In the genomic region with DNA sequence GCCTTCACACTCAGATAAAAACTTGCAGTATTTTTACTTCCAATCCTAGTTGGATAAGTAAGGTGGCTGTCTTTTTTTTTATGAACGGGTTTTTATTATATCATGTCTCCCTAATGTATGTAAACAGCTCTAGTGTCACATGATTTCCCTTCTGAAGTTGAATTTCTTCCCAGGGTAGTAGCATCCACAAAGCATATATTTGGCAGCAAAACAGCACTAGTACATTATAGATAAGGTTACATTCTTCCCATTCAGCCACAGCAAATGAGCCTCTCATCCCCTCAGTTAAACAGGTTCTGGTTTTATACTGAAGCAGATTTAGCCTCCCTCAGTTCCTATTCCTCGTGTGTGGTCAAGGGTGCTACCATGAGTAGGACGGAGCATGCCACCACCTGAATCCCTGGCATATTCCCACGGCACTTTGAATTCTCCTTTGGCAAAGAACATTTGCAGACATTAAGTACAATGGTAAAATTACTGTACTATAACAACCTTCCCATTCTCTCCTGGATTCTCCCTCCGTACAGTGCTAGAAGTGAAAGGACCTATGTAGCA, we compare ENCODE assay signal across 23 cellular contexts. TPM values are rescaled to one million over a fixed set of nuclear protein-coding genes. Genes with fewer than 3 reads are reported as not detected.
DNase-seq lines count a peak whose midpoint lies in the region; ATAC-seq, FAIRE-seq and TF ChIP-seq lines count a peak whose summit lies in the region.
"Had no signal": no experiment of that assay in that cellular context is flagged by ENCODE, and none has a peak within 500 bp of the region (broad histone marks: within the 10 kb centered on the region; RNA-seq: fewer than 3 reads in every experiment).

No MANE protein-coding gene starts in this region.

- CTCF ChIA-PET in IMR-90 (lab: Yijun Ruan, JAX): interaction anchor here (1.9 kb wide), 1 partner anchor 32 kb away, joined by 4 read pairs; no protein-coding TSS in a partner anchor

- no peak overlapping the region for H3K4me2 ChIP-seq in IMR-90 (ENCODE audit: low read depth, low read length)

- ATAC-seq in IMR-90 (ENCODE audit: low read depth) (no peak), GM18517 (IDR thresholded peaks at IDR 0.05; ENCODE audit: unreplicated experiment) (no peak), GM19023 (IDR thresholded peaks at IDR 0.05; ENCODE audit: unreplicated experiment) (no peak)
- ATAC-seq: left lung; stimulated activated naive CD8-positive, alpha-beta T cell treated with anti-CD3 and anti-CD28 coated beads, Interleukin-15, amount 100 ng/mL, for 72 hours had no signal

- no peak overlapping the region for H2BK120ac ChIP-seq in IMR-90 (ENCODE audit: low read depth, low read length)

- no peaks in the 10 kb centered on the region for H3K79me1 ChIP-seq in IMR-90 (ENCODE audit: low read depth in 1 of 2, low read length in 2 of 2)

- H3K23ac ChIP-seq in IMR-90 (ENCODE audit: low read depth, low read length): no peak overlapping the region

- H4K91ac ChIP-seq in IMR-90 (ENCODE audit: insufficient read depth, low read depth, low read length): no peak overlapping the region

- no peaks in the 10 kb centered on the region for H3K9me1 ChIP-seq in IMR-90 (ENCODE audit: insufficient read depth, low read length)

- dilution Hi-C loops in IMR-90 (cut with HindIII; ENCODE audit: low sequenced_read_pairs, unreplicated experiment): no loop called here

- H4K5ac ChIP-seq in IMR-90 (ENCODE audit: low read depth, low read length): no peak overlapping the region

- H3K18ac ChIP-seq in IMR-90 (ENCODE audit: low read depth, low read length): no peak overlapping the region

- peaks cover 2% of the 10 kb centered on the region; the same call in 1 of the 2 replicates for H3K4me1 ChIP-seq in IMR-90 (ENCODE audit: control insufficient read depth, insufficient read depth, low read length)
- H3K4me1 ChIP-seq: left lung, Peyer's patch had no signal

- no peak overlapping the region for H2AFZ ChIP-seq in IMR-90 (replicated peaks; ENCODE audit: low read length, poor library complexity)

- H3K4ac ChIP-seq in IMR-90 (ENCODE audit: low read depth, low read length): no peak overlapping the region

- no peak for TF ChIP-seq POLR2A in IMR-90 (IDR thresholded peaks at IDR 0.05; ENCODE audit: low read depth, low read length)

- H3K4me3 ChIP-seq in IMR-90 (ENCODE audit: insufficient read depth, low read depth, low read length) (no peak overlapping the region), fibroblast of the aortic adventitia (ENCODE audit: low read depth, low read length) (no peak overlapping the region)
- H3K4me3 ChIP-seq: esophagus muscularis mucosa, HAP-1, left lung, Peyer's patch had no signal

- no peak overlapping the region for H3K56ac ChIP-seq in IMR-90 (ENCODE audit: extremely low read depth, insufficient read depth, low read length)

- intact Hi-C loops in IMR-90 (cut with micrococcal nuclease): no loop called here

- H2BK20ac ChIP-seq in IMR-90 (ENCODE audit: low read depth, low read length): no peak overlapping the region

- H4K8ac ChIP-seq in IMR-90 (ENCODE audit: low read depth in 2 of 2, low read length in 2 of 2): no peak overlapping the region; a peak in 1 of 4 replicates

- H3K9ac ChIP-seq in IMR-90 (ENCODE audit: low read depth, low read length): no peak overlapping the region

- no peak for TF ChIP-seq RAD21 in IMR-90 (IDR thresholded peaks at IDR 0.05; ENCODE audit: low read length)

- H3K14ac ChIP-seq in IMR-90 (replicated peaks; ENCODE audit: low read depth, low read length): no peak overlapping the region

- no peak overlapping the region for H3K27ac ChIP-seq in IMR-90 (ENCODE audit: insufficient read depth, low read length)
- H3K27ac ChIP-seq: esophagus muscularis mucosa, left lung, Peyer's patch, VCaP had no signal

- H2AK5ac ChIP-seq in IMR-90 (ENCODE audit: low read depth, low read length): no peak overlapping the region

- H3K36me3 ChIP-seq in IMR-90 (ENCODE audit: control insufficient read depth, insufficient read depth, low read length): no peaks in the 10 kb centered on the region
- H3K36me3 ChIP-seq: HAP-1, left lung, Peyer's patch had no signal

- WGBS in IMR-90 (ENCODE audit: extremely low coverage in 2 of 2, insufficient read length in 1 of 2), 2 experiments: no CpG with 5 or more reads among the region's 5 CpGs

- no peaks in the 10 kb centered on the region for H3K27me3 ChIP-seq in IMR-90 (ENCODE audit: control insufficient read depth, insufficient read depth, low read length)
- H3K27me3 ChIP-seq: esophagus muscularis mucosa, left lung, Peyer's patch had no signal

- H4K20me1 ChIP-seq in IMR-90 (ENCODE audit: insufficient read depth, low read length): no peaks in the 10 kb centered on the region

- no peak overlapping the region for H2BK15ac ChIP-seq in IMR-90 (ENCODE audit: low read depth, low read length)

- no TSS peak for BruUV-seq in IMR-90 (replicated peaks; lab: Mats Ljungman, UMichigan)

- FAIRE-seq in D721Med (lab: Jason Lieb, UNC): peak; percentile 66

- H2BK5ac ChIP-seq in IMR-90 (ENCODE audit: low read depth, low read length, poor library complexity, severe bottlenecking): no peak overlapping the region

- in situ Hi-C loops in IMR-90 (cut with MboI; ENCODE audit: low sequenced_read_pairs): no loop called here

- POLR2A ChIA-PET in IMR-90 (lab: Charles Lee; ENCODE audit: unreplicated experiment): no interaction called here

- H3K9me3 ChIP-seq in IMR-90 (ENCODE audit: control insufficient read depth, insufficient read depth, low read length): no peaks in the 10 kb centered on the region
- H3K9me3 ChIP-seq: esophagus muscularis mucosa, HAP-1, left lung, Peyer's patch had no signal

- H2AK9ac ChIP-seq in IMR-90 (replicated peaks; ENCODE audit: low read depth, low read length, poor library complexity): no peak overlapping the region

- DNase-seq in D721Med (ENCODE audit: insufficient read length, low spot score) (no peak), IMR-90 (peak; percentile 13), NCI-H748 (lab: John Stamatoyannopoulos, UW; ENCODE audit: unreplicated experiment) (peak; percentile 60), fibroblast of the aortic adventitia (ENCODE audit: low read depth) (peak; percentile 25), NCI-H1694 (lab: John Stamatoyannopoulos, UW) (no peak)
- DNase-seq: activated CD4-positive, alpha-beta T cell treated with anti-CD3 and anti-CD28 coated beads, Interleukin-2, amount 50 U/mL, for 1 hour; activated CD8-positive, alpha-beta memory T cell treated with anti-CD3 and anti-CD28 coated beads, Interleukin-2, amount 50 U/mL, for 48 hours; activated gamma-delta T cell treated with Interleukin-2 at 50 U/mL for 16 hours; CD8-positive, alpha-beta memory T cell; KBM-7; left lung; NCI-H2171 treated with DMSO at 0.1 percent for 48 hours; NK-92 treated with Interleukin-12 subunit alpha and Interleukin-12 subunit beta, amount 100 ng/mL, for 24 hours; Peyer's patch; stimulated activated CD4-positive, alpha-beta T cell treated with anti-CD3 and anti-CD28 coated beads, Interleukin-4, amount 100 ng/mL, for 4 hours; stimulated activated naive CD8-positive, alpha-beta T cell treated with anti-CD3 and anti-CD28 coated beads, Interleukin-15, amount 100 ng/mL, for 72 hours; T-helper 2 cell; trophoblast cell had no signal

- TF ChIP-seq CTCF in D721Med (IDR thresholded peaks at IDR 0.05; ENCODE audit: insufficient read depth, missing control alignments): no peak
- no peak for TF ChIP-seq CTCF in IMR-90 (conservative IDR thresholded peaks at IDR 0.05; ENCODE audit: low read depth, low read length)
- no peak for TF ChIP-seq CTCF in fibroblast of the aortic adventitia (IDR thresholded peaks at IDR 0.05; ENCODE audit: insufficient read depth, low read length)

TF ChIP-seq in IMR-90, 13 proteins besides CTCF, POLR2A, EP300 and RAD21:
- TF ChIP-seq CHD1 (IDR thresholded peaks at IDR 0.05; ENCODE audit: low read depth, low read length) (no peak), USF2 (IDR thresholded peaks at IDR 0.05; ENCODE audit: low read depth, low read length) (no peak)

RNA-seq across cellular contexts. Expression of gene DTNA, which starts 15.4 kb away (rescaled TPM):
- 7.5 and 9.5 TPM in 2 replicates for total RNA-seq in IMR-90 (2012; rRNA removed)
- 8.7 and 10.8 TPM in 2 replicates for polyA plus RNA-seq in IMR-90 (2012; rRNA removed)
- 4.6 and 4.8 TPM in 2 replicates for polyA plus RNA-seq in IMR-90 (2012; cell fraction: cytosol; rRNA removed)
- polyA plus RNA-seq in IMR-90 (2012; cell fraction: nucleus; rRNA removed; ENCODE audit: low replicate concordance): 5.2 and 21.0 TPM in 2 replicates
- total RNA-seq in fibroblast of the aortic adventitia (ENCODE audit: low replicate concordance): 22.0 and 34.3 TPM in 2 replicates
- total RNA-seq: CD8-positive, alpha-beta memory T cell had no signal
- polyA plus RNA-seq: CD8-positive, alpha-beta memory T cell had no signal

Comparison
In these comparisons a context has a peak if more than half of its experiments do, and no peak if none do; other contexts are left out.
1. DNase-seq: peak in IMR-90 (single experiment), NCI-H748 (single experiment) and fibroblast of the aortic adventitia (single experiment); none in D721Med (single experiment) and NCI-H1694 (single experiment).